8 cellular contexts compared by ENCODE assay signal in genomic region chr6:27517928-27518787, GRCh38. TPM values are rescaled to one million over a fixed set of nuclear protein-coding genes. Genes with fewer than 3 reads are reported as not detected.
DNase-seq lines count a peak whose midpoint lies in the region; ATAC-seq, FAIRE-seq and TF ChIP-seq lines count a peak whose summit lies in the region.

No MANE protein-coding gene starts in this region.

- H3K4me3 ChIP-seq in keratinocyte (ENCODE audit: control insufficient read depth in 2 of 3, extremely low read depth in 1 of 3, insufficient read depth in 2 of 3, low read depth in 1 of 3, low read length in 3 of 3) (peak overlapping the region; percentile 65 to 97 (median 96)), testis (peak overlapping the region; percentile 74 to 90)

- H3K4me1 ChIP-seq in keratinocyte (ENCODE audit: control insufficient read depth, extremely low read depth, insufficient read depth, low read length), result peaks cover 5% of the 10 kb centered on the region
- H3K4me1 ChIP-seq in testis, result no peaks in the 10 kb centered on the region

- H3K4me3 Mint-ChIP-seq in activated naive CD8-positive, alpha-beta T cell treated with anti-CD3 and anti-CD28 coated beads, Interleukin-2, amount 50 U/mL, for 24 hours, result peak overlapping the region; percentile 86

- H3K4me1 Mint-ChIP-seq in activated naive CD8-positive, alpha-beta T cell treated with anti-CD3 and anti-CD28 coated beads, Interleukin-2, amount 50 U/mL, for 24 hours, result peaks cover 25% of the 10 kb centered on the region

- 15 to 30% methylated on average over 12 of the region's 12 CpGs for WGBS in testis, 2 donors

- peaks cover 2% of the 10 kb centered on the region for H3K36me3 Mint-ChIP-seq in activated naive CD8-positive, alpha-beta T cell treated with anti-CD3 and anti-CD28 coated beads, Interleukin-2, amount 50 U/mL, for 24 hours (ENCODE audit: low read depth)

- H3K4me2 ChIP-seq in keratinocyte (ENCODE audit: control insufficient read depth, extremely low read depth, insufficient read depth, low read depth, low read length), result peak overlapping the region; percentile 92

- H3K9me3 ChIP-seq in keratinocyte (ENCODE audit: control insufficient read depth, low read depth, low read length) (no peaks in the 10 kb centered on the region), testis (no peaks in the 10 kb centered on the region)

- H3K27ac ChIP-seq in keratinocyte (ENCODE audit: control insufficient read depth, insufficient read depth, low read length) (peak overlapping the region; percentile 75), testis (peak overlapping the region; percentile 69 to 97)

- H3K9me3 Mint-ChIP-seq in activated naive CD8-positive, alpha-beta T cell treated with anti-CD3 and anti-CD28 coated beads, Interleukin-2, amount 50 U/mL, for 24 hours, result no peaks in the 10 kb centered on the region

- TF ChIP-seq CTCF in keratinocyte (optimal IDR thresholded peaks at IDR 0.05 in 1 of 3, IDR thresholded peaks at IDR 0.05 in 1 of 3, conservative IDR thresholded peaks at IDR 0.05 in 1 of 3; ENCODE audit: extremely low read depth in 1 of 3, insufficient read depth in 2 of 3, low read length in 3 of 3), result no peak
- TF ChIP-seq CTCF in testis (IDR thresholded peaks at IDR 0.05), result no peak
- TF ChIP-seq CTCF in GM13976 (IDR thresholded peaks at IDR 0.05; ENCODE audit: borderline replicate concordance, control extremely low read depth, extremely low read depth, insufficient read depth, missing control alignments), result no peak

- ATAC-seq in activated naive CD8-positive, alpha-beta T cell treated with anti-CD3 and anti-CD28 coated beads, Interleukin-2, amount 50 U/mL, for 24 hours, result no peak

- dilution Hi-C loops in keratinocyte (cut with MboI; ENCODE audit: extremely low pct_ligation_motif_present, low sequenced_read_pairs), result no loop called here

- H3K27me3 Mint-ChIP-seq in activated naive CD8-positive, alpha-beta T cell treated with anti-CD3 and anti-CD28 coated beads, Interleukin-2, amount 50 U/mL, for 24 hours, result peaks cover 36% of the 10 kb centered on the region

- TF ChIP-seq POLR2A in testis (IDR thresholded peaks at IDR 0.05), result no peak

- H3K9me1 ChIP-seq in keratinocyte (ENCODE audit: control insufficient read depth, extremely low read depth, insufficient read depth, low read length), result no peaks in the 10 kb centered on the region

- no peaks in the 10 kb centered on the region for H3K79me2 ChIP-seq in keratinocyte (ENCODE audit: control insufficient read depth, insufficient read depth, low read length)

- H3K27ac Mint-ChIP-seq in activated naive CD8-positive, alpha-beta T cell treated with anti-CD3 and anti-CD28 coated beads, Interleukin-2, amount 50 U/mL, for 24 hours, result peak overlapping the region; percentile 89

- H2AFZ ChIP-seq in keratinocyte (ENCODE audit: control insufficient read depth, low read length), result peak overlapping the region; percentile 99

- FAIRE-seq in keratinocyte (lab: Jason Lieb, UNC), result no peak

- in situ Hi-C loops in GM13976 (cut with MboI; ENCODE audit: low sequenced_read_pairs, unreplicated experiment), result loop anchor here (10.0 to 25.0 kb wide), 2 partner anchors 237 to 331 kb away; no protein-coding TSS in a partner anchor

- H3K27me3 ChIP-seq in keratinocyte (ENCODE audit: control insufficient read depth, extremely low read depth, insufficient read depth, low read length) (peaks cover 24% of the 10 kb centered on the region), testis (no peaks in the 10 kb centered on the region)

- DNase-seq in NCI-H2081 (lab: John Stamatoyannopoulos, UW) (peak; percentile 13 to 15), NCI-H2081 treated with DMSO at 0.1 percent for 48 hours (lab: John Stamatoyannopoulos, UW) (no peak), NAMALWA (ENCODE audit: low spot score) (peak; percentile 39), keratinocyte (ENCODE audit: low read depth, low spot score) (no peak), testis (no peak), GM13976 (ENCODE audit: low spot score) (no peak)
- DNase-seq in activated naive CD8-positive, alpha-beta T cell treated with anti-CD3 and anti-CD28 coated beads, Interleukin-2, amount 50 U/mL, for 24 hours, result peak; percentile 10
- DNase-seq in stimulated activated CD4-positive, alpha-beta T cell treated with anti-CD3 and anti-CD28 coated beads, Interleukin-1b, Interleukin-23, amount 100 ng/mL, for 48 hours, result no peak

- no peaks in the 10 kb centered on the region for H3K36me3 ChIP-seq in keratinocyte (ENCODE audit: control insufficient read depth in 2 of 2, extremely low read depth in 1 of 2, insufficient read depth in 2 of 2, low read length in 2 of 2)
- H3K36me3 ChIP-seq in testis (ENCODE audit: low read depth, missing control alignments), result no peaks in the 10 kb centered on the region

- H4K20me1 ChIP-seq in keratinocyte (ENCODE audit: control insufficient read depth, extremely low read depth, insufficient read depth, low read length), result no peaks in the 10 kb centered on the region

- peak overlapping the region; percentile 86 for H3K9ac ChIP-seq in keratinocyte (ENCODE audit: control insufficient read depth, extremely low read depth, insufficient read depth, low read length)

- intact Hi-C loops in testis (cut with DNase I; ENCODE audit: low total_unique reads), result no loop called here

RNA-seq across cellular contexts. Expression of gene ZNF184, which starts 45.3 kb away (rescaled TPM):
- polyA plus RNA-seq in keratinocyte, result 2.3 to 4.3 TPM (median 3.1 TPM) in 3 replicates
- 2.8 TPM for polyA plus RNA-seq in keratinocyte (2011; ENCODE audit: low read depth)
- polyA plus RNA-seq in keratinocyte (2011; cell fraction: cytosol; rRNA removed), result 1.5 and 3.6 TPM in 2 replicates
- polyA plus RNA-seq in keratinocyte (2011; cell fraction: nucleus; rRNA removed), result 3.0 and 4.2 TPM in 2 replicates
- 1.9 and 3.9 TPM in 2 replicates for polyA plus RNA-seq in keratinocyte (2012; ENCODE audit: low replicate concordance)
- polyA minus RNA-seq in keratinocyte, result 1.7 to 4.2 TPM (median 3.7 TPM) in 3 replicates
- 3.6 TPM for polyA minus RNA-seq in keratinocyte (2011; cell fraction: cytosol; rRNA and poly(A)+ RNA removed)
- 2.3 and 5.4 TPM in 2 replicates for polyA minus RNA-seq in keratinocyte (2011; cell fraction: nucleus; rRNA and poly(A)+ RNA removed)
- 10 to 100 TPM; 11.9 to 17.5 TPM for total RNA-seq in testis
- 11.4 TPM for polyA plus RNA-seq in testis (ENCODE audit: insufficient read depth, low read depth, low replicate concordance)

Comparison
In these comparisons a context has a peak if more than half of its experiments do, and no peak if none do; other contexts are left out.
1. DNase-seq: peak in NCI-H2081 (2 of 2), NAMALWA (single experiment) and activated naive CD8-positive, alpha-beta T cell treated with anti-CD3 and anti-CD28 coated beads, Interleukin-2, amount 50 U/mL, for 24 hours (single experiment); none in NCI-H2081 treated with DMSO at 0.1 percent for 48 hours (single experiment), keratinocyte (single experiment), testis (single experiment), GM13976 (single experiment) and stimulated activated CD4-positive, alpha-beta T cell treated with anti-CD3 and anti-CD28 coated beads, Interleukin-1b, Interleukin-23, amount 100 ng/mL, for 48 hours (single experiment).